8 cellular contexts compared by ENCODE assay signal in genomic region chr4:338759-339097, GRCh38. TPM values are rescaled to one million over a fixed set of nuclear protein-coding genes. Genes with fewer than 3 reads are reported as not detected.
DNase-seq lines count a peak whose midpoint lies in the region; ATAC-seq and TF ChIP-seq lines count a peak whose summit lies in the region.

No MANE protein-coding gene starts in this region.

- ATAC-seq in T-helper 17 cell (no peak), HG02610 (IDR thresholded peaks at IDR 0.05; ENCODE audit: unreplicated experiment) (no peak), GM18520 (IDR thresholded peaks at IDR 0.05; ENCODE audit: unreplicated experiment) (no peak)

- H3K36me3 Mint-ChIP-seq in T-helper 17 cell (ENCODE audit: low read depth): peaks cover 7% of the 10 kb centered on the region

- no peak overlapping the region for H3K9ac ChIP-seq in rectal smooth muscle tissue (ENCODE audit: low read length)

- no peaks in the 10 kb centered on the region for H3K27me3 Mint-ChIP-seq in T-helper 17 cell

- H3K4me3 ChIP-seq in fibroblast of pulmonary artery (replicated peaks; ENCODE audit: low read depth, low read length) (peak overlapping the region; percentile 85), rectal smooth muscle tissue (ENCODE audit: low read length) (peak overlapping the region; percentile 98)

- peak overlapping the region; percentile 96 for H3K4me3 Mint-ChIP-seq in T-helper 17 cell

- peaks cover 12% of the 10 kb centered on the region for H3K9me3 ChIP-seq in T-helper 17 cell (ENCODE audit: control insufficient read depth, low read length, poor library complexity, severe bottlenecking)

- TF ChIP-seq CTCF in fibroblast of pulmonary artery (IDR thresholded peaks at IDR 0.05; ENCODE audit: low read length, missing control alignments): no peak

- no peak overlapping the region for H3K27ac ChIP-seq in rectal smooth muscle tissue (ENCODE audit: low read depth, low read length)

- H3K4me1 Mint-ChIP-seq in T-helper 17 cell: peaks cover 4% of the 10 kb centered on the region

- peak overlapping the region; percentile 94 for H3K27ac Mint-ChIP-seq in T-helper 17 cell

- DNase-seq in ELR (ENCODE audit: low read depth): peak; percentile 13
- no peak for DNase-seq in T-helper 17 cell
- DNase-seq in fibroblast of pulmonary artery (ENCODE audit: low read depth): no peak
- no peak for DNase-seq in NK-92 (lab: John Stamatoyannopoulos, UW; ENCODE audit: unreplicated experiment)
- DNase-seq in Ammon's horn (ENCODE audit: low spot score): no peak

- no peaks in the 10 kb centered on the region for H3K27me3 ChIP-seq in rectal smooth muscle tissue (ENCODE audit: control insufficient read depth, insufficient read depth, low read length)

- peaks cover 9% of the 10 kb centered on the region for H3K4me1 ChIP-seq in rectal smooth muscle tissue (ENCODE audit: control insufficient read depth, insufficient read depth, low read length)

- peaks cover 3% of the 10 kb centered on the region for H3K36me3 ChIP-seq in rectal smooth muscle tissue (ENCODE audit: control insufficient read depth, insufficient read depth, low read length)

RNA-seq across cellular contexts. Expression of gene ZNF141, which starts 1.1 kb away (rescaled TPM):
- total RNA-seq in T-helper 17 cell: 10 to 100 TPM; 12.8 to 16.5 TPM

RNA-seq across cellular contexts. Expression of gene ZNF732, which starts 33.5 kb away (rescaled TPM):
- not detected for total RNA-seq in T-helper 17 cell
